Comparison of ENCODE assay signal across 19 cellular contexts in the genomic region with DNA sequence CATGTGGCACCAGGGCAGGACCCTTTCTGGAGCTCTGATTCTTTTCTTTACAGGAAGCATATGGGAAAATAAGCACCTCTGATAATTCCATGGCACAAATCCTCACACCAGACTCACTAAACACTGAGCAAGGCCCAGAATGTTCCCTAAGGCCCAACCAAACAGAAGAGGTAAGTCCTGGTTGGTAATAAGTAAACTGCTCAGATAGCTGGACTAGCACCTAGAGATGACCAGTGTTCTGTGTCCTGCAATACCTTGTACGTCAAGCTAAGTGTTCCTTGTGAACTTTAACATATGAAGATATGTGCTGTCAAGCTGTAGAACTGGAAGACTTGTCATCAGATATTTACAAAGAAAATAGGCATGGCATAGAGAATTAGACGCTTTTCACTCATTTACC.
DNase-seq lines count a peak whose midpoint lies in the region; ATAC-seq and TF ChIP-seq lines count a peak whose summit lies in the region.
"Had no signal": no experiment of that assay in that cellular context is flagged by ENCODE, and none has a peak within 500 bp of the region (broad histone marks: within the 10 kb centered on the region; RNA-seq: fewer than 3 reads in every experiment).

No MANE protein-coding gene starts in this region.

- H3K4me3 Mint-ChIP-seq in MCF 10A (ENCODE audit: unreplicated experiment), result no peak overlapping the region
- H3K4me3 Mint-ChIP-seq in stimulated activated effector memory CD8-positive, alpha-beta T cell treated with anti-CD3 and anti-CD28 coated beads, Interleukin-12 subunit alpha, Interleukin-12 subunit beta, amount 100 ng/mL, for 72 hours, result no peak overlapping the region
- H3K4me3 Mint-ChIP-seq: B cell; CD8-positive, alpha-beta T cell; H9 had no signal

- H3K4me1 Mint-ChIP-seq in MCF 10A (ENCODE audit: insufficient read depth, unreplicated experiment), result peaks cover 35% of the 10 kb centered on the region
- H3K4me1 Mint-ChIP-seq in stimulated activated effector memory CD8-positive, alpha-beta T cell treated with anti-CD3 and anti-CD28 coated beads, Interleukin-12 subunit alpha, Interleukin-12 subunit beta, amount 100 ng/mL, for 72 hours, result no peaks in the 10 kb centered on the region
- H3K4me1 Mint-ChIP-seq: B cell, H9 had no signal

- intact Hi-C loops in MCF 10A (cut with micrococcal nuclease), result no loop called here
- intact Hi-C loops in breast epithelium (cut with DNase I; ENCODE audit: low total_unique reads), result no loop called here

- no peaks in the 10 kb centered on the region for H3K9me3 ChIP-seq in breast epithelium
- H3K9me3 ChIP-seq in suprapubic skin, result no peaks in the 10 kb centered on the region
- H3K9me3 ChIP-seq: BLaER1 treated with 17β-estradiol and CSF1 and Interleukin-3, amounts not matched to agents 10 nM and 100 nM had no signal

- peak; percentile 60 for ATAC-seq in esophagus mucosa
- no peak for ATAC-seq in stimulated activated effector memory CD8-positive, alpha-beta T cell treated with anti-CD3 and anti-CD28 coated beads, Interleukin-12 subunit alpha, Interleukin-12 subunit beta, amount 100 ng/mL, for 72 hours
- ATAC-seq: CD8-positive, alpha-beta T cell; GM12878; HepG2 had no signal

- no peaks in the 10 kb centered on the region for H3K9me3 Mint-ChIP-seq in MCF 10A (ENCODE audit: unreplicated experiment)
- H3K9me3 Mint-ChIP-seq in stimulated activated effector memory CD8-positive, alpha-beta T cell treated with anti-CD3 and anti-CD28 coated beads, Interleukin-12 subunit alpha, Interleukin-12 subunit beta, amount 100 ng/mL, for 72 hours, result no peaks in the 10 kb centered on the region
- H3K9me3 Mint-ChIP-seq: CD8-positive, alpha-beta T cell; H9 had no signal

- H3K27ac Mint-ChIP-seq in MCF 10A (ENCODE audit: low read depth, unreplicated experiment), result peak overlapping the region; percentile 98
- peak overlapping the region; percentile 46 for H3K27ac Mint-ChIP-seq in stimulated activated effector memory CD8-positive, alpha-beta T cell treated with anti-CD3 and anti-CD28 coated beads, Interleukin-12 subunit alpha, Interleukin-12 subunit beta, amount 100 ng/mL, for 72 hours
- H3K27ac Mint-ChIP-seq: B cell; CD8-positive, alpha-beta T cell; H9 had no signal

- 95% methylated on average over 2 of the region's 2 CpGs for WGBS in suprapubic skin

- H3K4me1 ChIP-seq in breast epithelium, result no peaks in the 10 kb centered on the region
- H3K4me1 ChIP-seq in suprapubic skin, result no peaks in the 10 kb centered on the region

- H3K36me3 ChIP-seq in breast epithelium, result no peaks in the 10 kb centered on the region
- peaks cover 57% of the 10 kb centered on the region for H3K36me3 ChIP-seq in suprapubic skin

- TF ChIP-seq POLR2A in breast epithelium (IDR thresholded peaks at IDR 0.05), result no peak
- TF ChIP-seq POLR2A in suprapubic skin (IDR thresholded peaks at IDR 0.05), result no peak

- CTCF ChIA-PET in MCF 10A (lab: Yijun Ruan, JAX), result interaction anchor here (0.5 to 2.0 kb wide), 3 partner anchors 11 to 79 kb away, joined by 3 to 5 read pairs (median 5); no protein-coding TSS in a partner anchor

- H3K27me3 ChIP-seq in breast epithelium (no peaks in the 10 kb centered on the region), suprapubic skin (no peaks in the 10 kb centered on the region)
- H3K27me3 ChIP-seq: BLaER1 treated with 17β-estradiol and CSF1 and Interleukin-3, amounts not matched to agents 10 nM and 100 nM had no signal

- H3K4me3 ChIP-seq in breast epithelium (no peak overlapping the region), suprapubic skin (no peak overlapping the region)
- H3K4me3 ChIP-seq: BLaER1 treated with 17β-estradiol and CSF1 and Interleukin-3, amounts not matched to agents 10 nM and 100 nM; GM12878 had no signal

- TF ChIP-seq CTCF in MCF 10A (IDR thresholded peaks at IDR 0.05; ENCODE audit: unreplicated experiment) (no peak), breast epithelium (IDR thresholded peaks at IDR 0.05) (no peak), suprapubic skin (IDR thresholded peaks at IDR 0.05) (no peak)

- BruUV-seq in MCF 10A (replicated peaks; lab: Mats Ljungman, UMichigan), result no TSS peak

- POLR2A ChIA-PET in MCF 10A (lab: Yijun Ruan, JAX), result interaction anchor here (0.6 to 4.7 kb wide), 3 partner anchors 15 to 33 kb away, joined by 3 to 97 read pairs (median 3); no protein-coding TSS in a partner anchor

- no peaks in the 10 kb centered on the region for H3K36me3 Mint-ChIP-seq in MCF 10A (ENCODE audit: insufficient read depth, unreplicated experiment)
- peaks cover 78% of the 10 kb centered on the region for H3K36me3 Mint-ChIP-seq in stimulated activated effector memory CD8-positive, alpha-beta T cell treated with anti-CD3 and anti-CD28 coated beads, Interleukin-12 subunit alpha, Interleukin-12 subunit beta, amount 100 ng/mL, for 72 hours

- no peaks in the 10 kb centered on the region for H3K27me3 Mint-ChIP-seq in MCF 10A (ENCODE audit: insufficient read depth, unreplicated experiment)
- H3K27me3 Mint-ChIP-seq: B cell had no signal

- H3K27ac ChIP-seq in breast epithelium, result no peak overlapping the region
- H3K27ac ChIP-seq in suprapubic skin, result no peak overlapping the region
- H3K27ac ChIP-seq: BLaER1 treated with 17β-estradiol and CSF1 and Interleukin-3, amounts not matched to agents 10 nM and 100 nM had no signal

- DNase-seq in MCF 10A (ENCODE audit: unreplicated experiment), result no peak
- DNase-seq in breast epithelium (ENCODE audit: low spot score in 2 of 2), result no peak
- DNase-seq in stimulated activated effector memory CD8-positive, alpha-beta T cell treated with anti-CD3 and anti-CD28 coated beads, Interleukin-12 subunit alpha, Interleukin-12 subunit beta, amount 100 ng/mL, for 72 hours (ENCODE audit: low spot score in 2 of 2), result no peak
- no peak for DNase-seq in globus pallidus (ENCODE audit: low spot score)
- DNase-seq in SHP77 (lab: John Stamatoyannopoulos, UW), result no peak
- no peak for DNase-seq in suprapubic skin (ENCODE audit: low spot score in 2 of 2)
- DNase-seq: 8988T; Calu3; CD8-positive, alpha-beta T cell; DMS 273 treated with DMSO at 0.1 percent for 48 hours; DMS53; DND-41; EL; H9 had no signal

- no peak for TF ChIP-seq EP300 in suprapubic skin (IDR thresholded peaks at IDR 0.05)
